ENCODE assay signal across 18 cellular contexts in genomic region chr10:30396708-30397107, GRCh38. TPM values are rescaled to one million over a fixed set of nuclear protein-coding genes. Genes with fewer than 3 reads are reported as not detected.
DNase-seq lines count a peak whose midpoint lies in the region; ATAC-seq, FAIRE-seq and TF ChIP-seq lines count a peak whose summit lies in the region.
"Had no signal": no experiment of that assay in that cellular context is flagged by ENCODE, and none has a peak within 500 bp of the region (broad histone marks: within the 10 kb centered on the region; RNA-seq: fewer than 3 reads in every experiment).

No MANE protein-coding gene starts in this region.

- H3K9me1 ChIP-seq in K562 (ENCODE audit: control insufficient read depth, insufficient read depth, low read length): no peaks in the 10 kb centered on the region

- peak overlapping the region; percentile 23 to 86 (median 75) for H3K27ac Mint-ChIP-seq in CD14-positive monocyte
- H3K27ac Mint-ChIP-seq: CD4-positive, alpha-beta T cell had no signal

- no peak for TF ChIP-seq POLR2A in K562 (conservative IDR thresholded peaks at IDR 0.05)
- no peak for TF ChIP-seq POLR2A in tibial nerve (IDR thresholded peaks at IDR 0.05)

- 0 out of 3 replicates have a peak, but pooled peaks have one; percentile 15 for ATAC-seq in K562

- H3K27me3 ChIP-seq in K562 (ENCODE audit: control insufficient read depth in 2 of 2, insufficient read depth in 2 of 2, low read length in 2 of 2) (no peaks in the 10 kb centered on the region), small intestine (ENCODE audit: control insufficient read depth in 2 of 2, insufficient read depth in 2 of 2, low read length in 2 of 2) (no peaks in the 10 kb centered on the region), tibial nerve (no peaks in the 10 kb centered on the region)
- H3K27me3 ChIP-seq: BLaER1 treated with 17β-estradiol and CSF1 and Interleukin-3, amounts not matched to agents 10 nM and 100 nM had no signal

- H3K79me2 ChIP-seq in K562 (ENCODE audit: control insufficient read depth, insufficient read depth, low read length): no peaks in the 10 kb centered on the region

- H3K4me1 ChIP-seq in K562 (replicated peaks in 1 of 2; ENCODE audit: control insufficient read depth in 2 of 2, insufficient read depth in 2 of 2, low read length in 2 of 2): peaks cover 10 to 12% of the 10 kb centered on the region in 2 experiments
- H3K4me1 ChIP-seq in small intestine (ENCODE audit: control insufficient read depth in 2 of 2, insufficient read depth in 1 of 2, low read depth in 1 of 2, low read length in 1 of 2): no peaks in the 10 kb centered on the region
- peaks cover 0 to 9% (median 0%) of the 10 kb centered on the region in 4 donors for H3K4me1 ChIP-seq in tibial nerve
- H3K4me1 ChIP-seq: HAP-1 had no signal

- H3K4me3 Mint-ChIP-seq in CD14-positive monocyte: peak overlapping the region; percentile 28 to 46
- H3K4me3 Mint-ChIP-seq: CD4-positive, alpha-beta T cell had no signal

- TF ChIP-seq EP300 in K562 (IDR thresholded peaks at IDR 0.05; ENCODE audit: low read length) (no peak), tibial nerve (IDR thresholded peaks at IDR 0.05) (no peak)

- no peaks in the 10 kb centered on the region for H4K20me1 ChIP-seq in K562 (replicated peaks; ENCODE audit: control insufficient read depth, insufficient read depth, low read length)
- H4K20me1 ChIP-seq: BLaER1 treated with 17β-estradiol and CSF1 and Interleukin-3, amounts not matched to agents 10 nM and 100 nM had no signal

- no peak for TF ChIP-seq RAD21 in K562 (CRISPR knock-in tag; conservative IDR thresholded peaks at IDR 0.05 in 1 of 2, IDR thresholded peaks at IDR 0.05 in 1 of 2)

- BruUV-seq in K562 (replicated peaks; lab: Mats Ljungman, UMichigan): no TSS peak

- WGBS in K562 (ENCODE audit: insufficient coverage, low coverage, missing lambda C conversion rate): 4% methylated on average over 3 of the region's 3 CpGs
- WGBS in small intestine, 3 donors: 47 to 67% (median 53%) methylated on average over 3 of the region's 3 CpGs
- 59 to 70% methylated on average over 3 of the region's 3 CpGs for WGBS in tibial nerve, 2 donors

- POLR2A ChIA-PET in K562 (lab: Yijun Ruan, JAX): interaction anchor here (0.7 to 1.3 kb wide), 3 partner anchors 9 to 157 kb away, joined by 3 to 5 read pairs (median 4); no protein-coding TSS in a partner anchor

- in situ Hi-C loops in K562 (cut with MboI): loop anchor here (10.0 kb wide), 1 partner anchor 138 kb away; no protein-coding TSS in a partner anchor

- no peaks in the 10 kb centered on the region for H3K9me3 ChIP-seq in K562 (replicated peaks; ENCODE audit: control insufficient read depth, insufficient read depth, low read depth, low read length)
- H3K9me3 ChIP-seq in small intestine (ENCODE audit: control insufficient read depth, low read depth): no peaks in the 10 kb centered on the region
- no peaks in the 10 kb centered on the region for H3K9me3 ChIP-seq in tibial nerve
- H3K9me3 ChIP-seq: BLaER1 treated with 17β-estradiol and CSF1 and Interleukin-3, amounts not matched to agents 10 nM and 100 nM; HAP-1 had no signal

- H3K27ac ChIP-seq in K562 (ENCODE audit: extremely low read depth, low read depth, low read length) (no peak overlapping the region; the same call in 2 of the 3 replicates), small intestine (ENCODE audit: low read depth in 1 of 2, low read length in 1 of 2) (no peak overlapping the region), tibial nerve (no peak overlapping the region)
- H3K27ac ChIP-seq: BLaER1 treated with 17β-estradiol and CSF1 and Interleukin-3, amounts not matched to agents 10 nM and 100 nM had no signal

- H3K9me3 Mint-ChIP-seq in CD14-positive monocyte: no peaks in the 10 kb centered on the region
- H3K9me3 Mint-ChIP-seq: CD4-positive, alpha-beta T cell had no signal

- H3K36me3 ChIP-seq in K562 (ENCODE audit: control insufficient read depth, insufficient read depth, low read length): no peaks in the 10 kb centered on the region
- H3K36me3 ChIP-seq in small intestine (ENCODE audit: control insufficient read depth in 2 of 2, insufficient read depth in 2 of 2, low read length in 2 of 2): no peaks in the 10 kb centered on the region
- no peaks in the 10 kb centered on the region for H3K36me3 ChIP-seq in tibial nerve
- H3K36me3 ChIP-seq: BLaER1 treated with 17β-estradiol and CSF1 and Interleukin-3, amounts not matched to agents 10 nM and 100 nM; HAP-1 had no signal

- H3K9ac ChIP-seq in K562 (ENCODE audit: insufficient read depth in 1 of 2, low read depth in 2 of 2, low read length in 2 of 2): no peak overlapping the region
- H3K9ac ChIP-seq: BLaER1 treated with 17β-estradiol and CSF1 and Interleukin-3, amounts not matched to agents 10 nM and 100 nM had no signal

- CTCF ChIA-PET in K562 (lab: Yijun Ruan, JAX; ENCODE audit: low intra/inter-chr PET ratio): interaction anchor here (1.2 kb wide), 1 partner anchor 138 kb away, joined by 3 read pairs; no protein-coding TSS in a partner anchor

- H3K4me3 ChIP-seq in K562: no peak overlapping the region
- H3K4me3 ChIP-seq in small intestine (ENCODE audit: low read depth in 1 of 2, low read length in 2 of 2): no peak overlapping the region
- no peak overlapping the region for H3K4me3 ChIP-seq in tibial nerve
- H3K4me3 ChIP-seq: BLaER1 treated with 17β-estradiol and CSF1 and Interleukin-3, amounts not matched to agents 10 nM and 100 nM; HAP-1 had no signal

- peaks cover 43% of the 10 kb centered on the region for H3K4me1 Mint-ChIP-seq in CD14-positive monocyte

- H3K27me3 Mint-ChIP-seq in CD14-positive monocyte (ENCODE audit: low read depth in 3 of 3): peaks cover 0 to 3% (median 2%) of the 10 kb centered on the region in 3 donors

- TF ChIP-seq CTCF in CD14-positive monocyte (IDR thresholded peaks at IDR 0.05) (no peak), K562 (IDR thresholded peaks at IDR 0.05 in 2 of 3, conservative IDR thresholded peaks at IDR 0.05 in 1 of 3; ENCODE audit: insufficient read depth in 2 of 3, low read depth in 1 of 3, low read length in 3 of 3) (no peak), tibial nerve (IDR thresholded peaks at IDR 0.05) (no peak)

- peak overlapping the region; percentile 60 for H2AFZ ChIP-seq in K562 (ENCODE audit: low read depth, low read length)

- H3K4me2 ChIP-seq in K562 (ENCODE audit: insufficient read depth, low read length): no peak overlapping the region
- H3K4me2 ChIP-seq: BLaER1 treated with 17β-estradiol and CSF1 and Interleukin-3, amounts not matched to agents 10 nM and 100 nM had no signal

- H3K36me3 Mint-ChIP-seq in CD14-positive monocyte: no peaks in the 10 kb centered on the region

- FAIRE-seq in K562 (lab: Jason Lieb, UNC) (peak; percentile 32), small intestine (lab: Jason Lieb, UNC) (no peak)
- FAIRE-seq: GM12892, GM19239, H1 had no signal

- intact Hi-C loops in CD14-positive monocyte (cut with micrococcal nuclease): no loop called here
- intact Hi-C loops in K562 (cut with micrococcal nuclease): no loop called here

- peak; percentile 3 for DNase-seq in NOMO-1 treated with DMSO at 0.1 percent for 48 hours (lab: John Stamatoyannopoulos, UW; ENCODE audit: unreplicated experiment)
- DNase-seq in NOMO-1 treated with dmso at 0.1 percent for 144 hours (lab: John Stamatoyannopoulos, UW; ENCODE audit: unreplicated experiment): no peak
- no peak for DNase-seq in CD14-positive monocyte (ENCODE audit: low spot score)
- peak; percentile 15 for DNase-seq in KG1 (lab: John Stamatoyannopoulos, UW)
- DNase-seq in K562 (ENCODE audit: extremely low read depth in 1 of 4, low spot score in 3 of 4): no peak
- DNase-seq in small intestine: no peak
- DNase-seq in pons (ENCODE audit: low spot score): no peak
- no peak for DNase-seq in tibial nerve (ENCODE audit: low spot score in 2 of 2)
- DNase-seq: 8988T; Calu3; CD4-positive, alpha-beta T cell; DMS 273 treated with DMSO at 0.1 percent for 48 hours; DMS79 had no signal

RNA-seq across cellular contexts. Expression of gene MAP3K8, which starts 37.3 kb away (rescaled TPM):
- polyA plus RNA-seq in CD14-positive monocyte (10 to 100 TPM; 54.5 to 59.2 TPM), K562 (2011; rRNA removed) (23.6 and 26.3 TPM in 2 replicates), K562 (2014; fragmentation: Illumina TruSeq; extraction: Trizol) (11.5 and 12.0 TPM in 2 replicates), K562 (2014; fragmentation: Nextera tagmentation; extraction: Ambion mirVana) (10 to 100 TPM; 14.0 to 16.4 TPM), K562 (2014; rRNA removed) (12.9 and 14.7 TPM in 2 replicates), small intestine (10 to 100 TPM in 1 of 3 donors, 1 to 10 TPM in 2; 1.8 to 10.9 (median 6.2) TPM)
- 21.7 and 52.3 TPM in 2 replicates for total RNA-seq in K562 (2011; cell fraction: chromatin; rRNA removed; ENCODE audit: low replicate concordance)
- total RNA-seq in K562 (2011; cell fraction: nucleolus; rRNA removed): 13.8 and 18.8 TPM in 2 replicates
- 19.1 and 23.8 TPM in 2 replicates for total RNA-seq in K562 (2011; cell fraction: nucleoplasm; rRNA removed)
- total RNA-seq in K562 (2014; rRNA removed) (6.9 and 10.0 TPM in 2 replicates), K562 (2014; rRNA removed; fragmentation: Illumina TruSeq; extraction: Trizol) (13.5 and 13.6 TPM in 2 replicates), K562 (2015; rRNA removed; fragmentation: Illumina TruSeq; extraction: Trizol) (8.4 and 9.8 TPM in 2 replicates), K562 (2021) (14.1 and 15.7 TPM in 2 replicates), tibial nerve (10 to 100 TPM; 44.7 to 74.1 (median 56.2) TPM)
- polyA plus RNA-seq in K562 (2011; cell fraction: cytosol; rRNA removed): 6.3 and 13.7 TPM in 2 replicates
- polyA plus RNA-seq in K562 (2011; cell fraction: nucleus; rRNA removed): 15.7 and 29.1 TPM in 2 replicates
- polyA plus RNA-seq in K562 (2012): 11.4 and 15.1 TPM in 2 replicates
- 14.3 and 25.8 TPM in 2 replicates for polyA minus RNA-seq in K562 (2011; rRNA and poly(A)+ RNA removed)
- 2.7 and 7.8 TPM in 2 replicates for polyA minus RNA-seq in K562 (2011; cell fraction: cytosol; rRNA and poly(A)+ RNA removed)
- polyA minus RNA-seq in K562 (2011; cell fraction: nucleus; rRNA and poly(A)+ RNA removed): 7.5 and 22.9 TPM in 2 replicates

RNA-seq across cellular contexts. Expression of gene MTPAP, which starts 47.6 kb away (rescaled TPM):
- 1 to 10 TPM; 6.2 TPM for polyA plus RNA-seq in CD14-positive monocyte
- 36.5 and 101 TPM in 2 replicates for total RNA-seq in K562 (2011; cell fraction: chromatin; rRNA removed; ENCODE audit: low replicate concordance)
- 15.0 and 17.2 TPM in 2 replicates for total RNA-seq in K562 (2011; cell fraction: nucleolus; rRNA removed)
- total RNA-seq in K562 (2011; cell fraction: nucleoplasm; rRNA removed): 32.3 and 33.9 TPM in 2 replicates
- total RNA-seq in K562 (2014; rRNA removed): 11.8 and 12.0 TPM in 2 replicates
- 31.6 and 36.4 TPM in 2 replicates for total RNA-seq in K562 (2014; rRNA removed; fragmentation: Illumina TruSeq; extraction: Trizol)
- total RNA-seq in K562 (2015; rRNA removed; fragmentation: Illumina TruSeq; extraction: Trizol): 20.6 and 22.6 TPM in 2 replicates
- total RNA-seq in K562 (2021): 36.9 and 37.8 TPM in 2 replicates
- 20.0 and 21.8 TPM in 2 replicates for polyA plus RNA-seq in K562 (2011; rRNA removed)
- 4.1 and 7.3 TPM in 2 replicates for polyA plus RNA-seq in K562 (2011; cell fraction: cytosol; rRNA removed)
- polyA plus RNA-seq in K562 (2011; cell fraction: nucleus; rRNA removed): 10.9 and 17.6 TPM in 2 replicates
- polyA plus RNA-seq in K562 (2012): 12.8 and 16.3 TPM in 2 replicates
- polyA plus RNA-seq in K562 (2014; fragmentation: Illumina TruSeq; extraction: Trizol): 26.9 and 28.9 TPM in 2 replicates
- 10 to 100 TPM; 48.0 to 67.6 TPM for polyA plus RNA-seq in K562 (2014; fragmentation: Nextera tagmentation; extraction: Ambion mirVana)
- 15.1 and 16.2 TPM in 2 replicates for polyA plus RNA-seq in K562 (2014; rRNA removed)
- 19.8 and 28.5 TPM in 2 replicates for polyA minus RNA-seq in K562 (2011; rRNA and poly(A)+ RNA removed)
- 6.2 and 11.0 TPM in 2 replicates for polyA minus RNA-seq in K562 (2011; cell fraction: cytosol; rRNA and poly(A)+ RNA removed)
- polyA minus RNA-seq in K562 (2011; cell fraction: nucleus; rRNA and poly(A)+ RNA removed): 5.7 and 19.2 TPM in 2 replicates
- 1 to 10 TPM; 3.8 to 8.0 (median 4.7) TPM for polyA plus RNA-seq in small intestine
- total RNA-seq in tibial nerve: 10 to 100 TPM; 10.2 to 14.4 (median 11.7) TPM

Comparison
In these comparisons a context has a peak if more than half of its experiments do, and no peak if none do; other contexts are left out.
1. DNase-seq: peak in NOMO-1 treated with DMSO at 0.1 percent for 48 hours (single experiment) and KG1 (single experiment); none in NOMO-1 treated with dmso at 0.1 percent for 144 hours (single experiment), CD14-positive monocyte (single experiment), K562 (0 of 4), small intestine (single experiment), pons (single experiment) and tibial nerve (0 of 2).